ENCODE assay signal across 8 cellular contexts in genomic region chr7:66894463-66895080, GRCh38. TPM values are rescaled to one million over a fixed set of nuclear protein-coding genes. Genes with fewer than 3 reads are reported as not detected.
DNase-seq lines count a peak whose midpoint lies in the region; ATAC-seq lines count a peak whose summit lies in the region.

No MANE protein-coding gene starts in this region.

- no peak for ATAC-seq in GM21576 (IDR thresholded peaks at IDR 0.05; ENCODE audit: unreplicated experiment)
- no peak for ATAC-seq in HG03565 (IDR thresholded peaks at IDR 0.05; ENCODE audit: unreplicated experiment)

- DNase-seq in EL: peak; percentile 7
- DNase-seq in HK-2 (ENCODE audit: unreplicated experiment): peak; percentile 11
- peak; percentile 51 for DNase-seq in amniotic epithelial cell (ENCODE audit: low read depth)
- DNase-seq in kidney tubule cell (ENCODE audit: low spot score): peak; percentile 7
- DNase-seq in mesenteric fat pad (ENCODE audit: low spot score): no peak
- no peak for DNase-seq in stimulated activated CD4-positive, alpha-beta T cell treated with anti-CD3 and anti-CD28 coated beads, Interleukin-12 subunit alpha, Interleukin-12 subunit beta, amount 100 ng/mL, for 4 hours

RNA-seq across cellular contexts. Expression of gene TMEM248, which starts 26.5 kb away (rescaled TPM):
- 84.8 TPM for total RNA-seq in mesenteric fat pad

Comparison
In these comparisons a context has a peak if more than half of its experiments do, and no peak if none do; other contexts are left out.
1. DNase-seq: peak in EL (single experiment), HK-2 (single experiment), amniotic epithelial cell (single experiment) and kidney tubule cell (single experiment); none in mesenteric fat pad (single experiment) and stimulated activated CD4-positive, alpha-beta T cell treated with anti-CD3 and anti-CD28 coated beads, Interleukin-12 subunit alpha, Interleukin-12 subunit beta, amount 100 ng/mL, for 4 hours (single experiment).